ENCODE assay signal across 8 cellular contexts in genomic region chr1:161044535-161044907, GRCh38. TPM values are rescaled to one million over a fixed set of nuclear protein-coding genes. Genes with fewer than 3 reads are reported as not detected.
A peak's percentile ranks its signal among the peaks of the same experiment; 100 is the strongest.
DNase-seq lines count a peak whose midpoint lies in the region; ATAC-seq, FAIRE-seq and TF ChIP-seq lines count a peak whose summit lies in the region.

No MANE protein-coding gene starts in this region.

- H3K36me3 ChIP-seq in muscle layer of duodenum (ENCODE audit: control insufficient read depth in 1 of 2, insufficient read depth in 2 of 2, low read length in 2 of 2) = peaks cover 38 to 40% of the 10 kb centered on the region in 2 donors

- no peak for TF ChIP-seq CTCF in AG09309 (IDR thresholded peaks at IDR 0.05; ENCODE audit: control insufficient read depth, insufficient read depth, low read depth, low read length, missing control alignments)

- no peaks in the 10 kb centered on the region for H3K9me3 ChIP-seq in muscle layer of duodenum (ENCODE audit: control insufficient read depth in 1 of 2, low read length in 2 of 2)

- ATAC-seq in HG02852 (IDR thresholded peaks at IDR 0.05; ENCODE audit: unreplicated experiment) = no peak

- peak overlapping the region; percentile 96 for H3K4me3 ChIP-seq in AG09309 (ENCODE audit: control insufficient read depth, low read depth, low read length)
- peak overlapping the region; percentile 75 to 84 for H3K4me3 ChIP-seq in muscle layer of duodenum (ENCODE audit: low read depth in 1 of 2, low read length in 2 of 2)

- peak overlapping the region; percentile 92 to 100 (median 98) for H3K4me3 Mint-ChIP-seq in IgD-negative memory B cell

- peak overlapping the region; percentile 94 to 100 (median 97) for H3K27ac Mint-ChIP-seq in IgD-negative memory B cell

- H3K27ac ChIP-seq in cingulate gyrus (ENCODE audit: low read depth, low read length) = peak overlapping the region; percentile 99
- H3K27ac ChIP-seq in muscle layer of duodenum (ENCODE audit: low read length) = peak overlapping the region; percentile 99

- H3K4me1 Mint-ChIP-seq in IgD-negative memory B cell = peaks cover 24 to 45% (median 43%) of the 10 kb centered on the region in 3 donors

- H3K27me3 ChIP-seq in muscle layer of duodenum (ENCODE audit: low read depth, low read length) = no peaks in the 10 kb centered on the region

- H3K36me3 Mint-ChIP-seq in IgD-negative memory B cell = peaks cover 11% of the 10 kb centered on the region

- DNase-seq in AG09309 (ENCODE audit: low read depth) (no peak), cerebellar nuclear complex (lab: John Stamatoyannopoulos, UW) (no peak), urothelium cell line (ENCODE audit: low spot score) (no peak), cortex of kidney (lab: John Stamatoyannopoulos, UW) (no peak)

- no peaks in the 10 kb centered on the region for H3K9me3 Mint-ChIP-seq in IgD-negative memory B cell

- FAIRE-seq in urothelium cell line (lab: Jason Lieb, UNC) = no peak

- no peaks in the 10 kb centered on the region for H3K27me3 Mint-ChIP-seq in IgD-negative memory B cell

- peaks cover 4 to 6% of the 10 kb centered on the region in 2 donors for H3K4me1 ChIP-seq in muscle layer of duodenum (ENCODE audit: control insufficient read depth in 1 of 2, insufficient read depth in 2 of 2, low read length in 2 of 2)

RNA-seq across cellular contexts. Expression of gene USF1, which starts 1.3 kb away (rescaled TPM):
- polyA plus RNA-seq in IgD-negative memory B cell = 13.5 TPM

RNA-seq across cellular contexts. Expression of gene TSTD1, which starts 5.8 kb away (rescaled TPM):
- 349 TPM for polyA plus RNA-seq in IgD-negative memory B cell

RNA-seq across cellular contexts. Expression of gene F11R, which starts 23.6 kb away (rescaled TPM):
- 4.8 TPM for polyA plus RNA-seq in IgD-negative memory B cell

RNA-seq across cellular contexts. Expression of gene ARHGAP30, which starts 25.2 kb away (rescaled TPM):
- 138 TPM for polyA plus RNA-seq in IgD-negative memory B cell

RNA-seq across cellular contexts. Expression of gene NECTIN4, which starts 44.8 kb away (rescaled TPM):
- polyA plus RNA-seq in IgD-negative memory B cell = not detected
